25 cellular contexts compared by ENCODE assay signal in genomic region chr1:15343099-15343498, GRCh38.
DNase-seq lines count a peak whose midpoint lies in the region; TF ChIP-seq lines count a peak whose summit lies in the region.
"Had no signal": no experiment of that assay in that cellular context is flagged by ENCODE, and none has a peak within 500 bp of the region (broad histone marks: within the 10 kb centered on the region; RNA-seq: fewer than 3 reads in every experiment).

No MANE protein-coding gene starts in this region.

- DNase-seq in T-helper 1 cell (no peak), immature natural killer cell (no peak), sigmoid colon (no peak), Peyer's patch (no peak), nucleus accumbens (lab: John Stamatoyannopoulos, UW) (no peak)
- DNase-seq in activated T-helper 1 cell treated with anti-CD3 and anti-CD28 coated beads, Interleukin-12 subunit alpha, Interleukin-12 subunit beta, Interleukin-2, Interleukin-4 antibody, amounts not matched to agents 30 ng/mL and 10 ng/mL and 1 ng/mL, durations not matched to agents 14 hours and 24 hours and 36 hours (ENCODE audit: low spot score): no peak
- DNase-seq in activated effector memory CD4-positive, alpha-beta T cell treated with Interleukin-2 at 50 U/mL for 16 hours: no peak
- DNase-seq: activated B cell treated with CpG ODN at 0.5 μM for 24 hours; activated CD4-positive, alpha-beta T cell treated with anti-CD3 and anti-CD28 coated beads, Interleukin-2, amount 50 U/mL, for 4 hours; activated gamma-delta T cell; Caco-2; central memory CD4-positive, alpha-beta T cell; esophagus squamous epithelium; foreskin keratinocyte; HCEC 1CT; naive B cell; NCI-H1436; NCI-H2081; NCI-H82; stimulated activated CD4-positive, alpha-beta T cell treated with anti-CD3 and anti-CD28 coated beads, Interleukin-15, amount 100 ng/mL, for 24 hours; stimulated activated CD4-positive, alpha-beta T cell treated with anti-CD3 and anti-CD28 coated beads, Interleukin-4, amount 100 ng/mL, for 4 hours had no signal

- H3K4me1 ChIP-seq in sigmoid colon: peaks cover 0 to 45% (median 45%) of the 10 kb centered on the region in 4 donors
- H3K4me1 ChIP-seq in Peyer's patch: peaks cover 0 to 30% (median 0%) of the 10 kb centered on the region in 4 donors
- H3K4me1 ChIP-seq: Caco-2 had no signal

- H3K4me3 Mint-ChIP-seq in T-helper 1 cell treated with Interleukin-12 subunit alpha and Interleukin-12 subunit beta and Interleukin-4 antibody, amounts not matched to agents 30 μg/mL and 1 μg/mL, for 36 hours: peak overlapping the region; percentile 55
- peak overlapping the region; percentile 19 for H3K4me3 Mint-ChIP-seq in activated T-helper 1 cell treated with anti-CD3 and anti-CD28 coated beads, Interleukin-12 subunit alpha, Interleukin-12 subunit beta, Interleukin-2, Interleukin-4 antibody, amounts not matched to agents 30 ng/mL and 10 ng/mL and 1 ng/mL, durations not matched to agents 14 hours and 24 hours and 36 hours
- H3K4me3 Mint-ChIP-seq in immature natural killer cell: peak overlapping the region; percentile 16 to 94 (median 67)
- H3K4me3 Mint-ChIP-seq: activated B cell treated with CpG ODN at 0.5 μM for 24 hours, naive B cell had no signal

- peak overlapping the region; percentile 82 for H3K27ac Mint-ChIP-seq in T-helper 1 cell treated with Interleukin-12 subunit alpha and Interleukin-12 subunit beta and Interleukin-4 antibody, amounts not matched to agents 30 μg/mL and 1 μg/mL, for 36 hours
- peak overlapping the region; percentile 53 for H3K27ac Mint-ChIP-seq in activated T-helper 1 cell treated with anti-CD3 and anti-CD28 coated beads, Interleukin-12 subunit alpha, Interleukin-12 subunit beta, Interleukin-2, Interleukin-4 antibody, amounts not matched to agents 30 ng/mL and 10 ng/mL and 1 ng/mL, durations not matched to agents 14 hours and 24 hours and 36 hours
- peak overlapping the region; percentile 70 to 98 (median 96) for H3K27ac Mint-ChIP-seq in immature natural killer cell
- H3K27ac Mint-ChIP-seq: activated B cell treated with CpG ODN at 0.5 μM for 24 hours had no signal

- H3K27ac ChIP-seq in sigmoid colon (peak overlapping the region; percentile 67 to 83 (median 79)), Peyer's patch (no peak overlapping the region)
- H3K27ac ChIP-seq: 22Rv1; BLaER1 treated with 17β-estradiol and CSF1 and Interleukin-3, amounts not matched to agents 10 nM and 100 nM had no signal

- peaks cover 14% of the 10 kb centered on the region for H3K27me3 Mint-ChIP-seq in T-helper 1 cell treated with Interleukin-12 subunit alpha and Interleukin-12 subunit beta and Interleukin-4 antibody, amounts not matched to agents 30 μg/mL and 1 μg/mL, for 36 hours (ENCODE audit: low read depth)
- peaks cover 3% of the 10 kb centered on the region for H3K27me3 Mint-ChIP-seq in activated T-helper 1 cell treated with anti-CD3 and anti-CD28 coated beads, Interleukin-12 subunit alpha, Interleukin-12 subunit beta, Interleukin-2, Interleukin-4 antibody, amounts not matched to agents 30 ng/mL and 10 ng/mL and 1 ng/mL, durations not matched to agents 14 hours and 24 hours and 36 hours (ENCODE audit: insufficient read depth)
- peaks cover 2 to 18% (median 4%) of the 10 kb centered on the region in 3 donors for H3K27me3 Mint-ChIP-seq in immature natural killer cell (ENCODE audit: low read depth in 3 of 3)

- 87 to 92% methylated on average over 9 of the region's 9 CpGs for WGBS in sigmoid colon, 2 donors

- no peaks in the 10 kb centered on the region for H3K9me3 Mint-ChIP-seq in T-helper 1 cell treated with Interleukin-12 subunit alpha and Interleukin-12 subunit beta and Interleukin-4 antibody, amounts not matched to agents 30 μg/mL and 1 μg/mL, for 36 hours
- no peaks in the 10 kb centered on the region for H3K9me3 Mint-ChIP-seq in activated T-helper 1 cell treated with anti-CD3 and anti-CD28 coated beads, Interleukin-12 subunit alpha, Interleukin-12 subunit beta, Interleukin-2, Interleukin-4 antibody, amounts not matched to agents 30 ng/mL and 10 ng/mL and 1 ng/mL, durations not matched to agents 14 hours and 24 hours and 36 hours
- peaks cover 0 to 2% (median 0%) of the 10 kb centered on the region in 6 donors for H3K9me3 Mint-ChIP-seq in immature natural killer cell
- H3K9me3 Mint-ChIP-seq: activated B cell treated with CpG ODN at 0.5 μM for 24 hours had no signal

- intact Hi-C loops in activated T-helper 1 cell treated with anti-CD3 and anti-CD28 coated beads, Interleukin-12 subunit alpha, Interleukin-12 subunit beta, Interleukin-2, Interleukin-4 antibody, amounts not matched to agents 30 ng/mL and 10 ng/mL and 1 ng/mL, durations not matched to agents 14 hours and 24 hours and 36 hours (cut with micrococcal nuclease): no loop called here
- intact Hi-C loops in sigmoid colon (cut with DNase I): loop anchor here (5.0 kb wide), 1 partner anchor 84 kb away; no protein-coding TSS in a partner anchor

- H3K27me3 ChIP-seq in sigmoid colon (no peaks in the 10 kb centered on the region), Peyer's patch (no peaks in the 10 kb centered on the region)
- H3K27me3 ChIP-seq: esophagus squamous epithelium, foreskin keratinocyte, heart left ventricle had no signal

- H3K36me3 ChIP-seq in sigmoid colon (no peaks in the 10 kb centered on the region), Peyer's patch (no peaks in the 10 kb centered on the region)
- H3K36me3 ChIP-seq: BLaER1 treated with 17β-estradiol and CSF1 and Interleukin-3, amounts not matched to agents 10 nM and 100 nM; esophagus squamous epithelium; heart left ventricle had no signal

- H3K36me3 Mint-ChIP-seq in T-helper 1 cell treated with Interleukin-12 subunit alpha and Interleukin-12 subunit beta and Interleukin-4 antibody, amounts not matched to agents 30 μg/mL and 1 μg/mL, for 36 hours (ENCODE audit: low read depth): peaks cover 13% of the 10 kb centered on the region
- H3K36me3 Mint-ChIP-seq in activated T-helper 1 cell treated with anti-CD3 and anti-CD28 coated beads, Interleukin-12 subunit alpha, Interleukin-12 subunit beta, Interleukin-2, Interleukin-4 antibody, amounts not matched to agents 30 ng/mL and 10 ng/mL and 1 ng/mL, durations not matched to agents 14 hours and 24 hours and 36 hours (ENCODE audit: low read depth): peaks cover 4% of the 10 kb centered on the region
- H3K36me3 Mint-ChIP-seq in immature natural killer cell: no peaks in the 10 kb centered on the region

- no peak for TF ChIP-seq EP300 in sigmoid colon (IDR thresholded peaks at IDR 0.05)

- H3K9me3 ChIP-seq in sigmoid colon (no peaks in the 10 kb centered on the region), Peyer's patch (no peaks in the 10 kb centered on the region)
- H3K9me3 ChIP-seq: Caco-2, esophagus squamous epithelium, heart left ventricle had no signal

- H3K4me3 ChIP-seq in sigmoid colon (peak overlapping the region in 2 of 4 donors; percentile 12 to 18), Peyer's patch (no peak overlapping the region)
- H3K4me3 ChIP-seq: BLaER1 treated with 17β-estradiol and CSF1 and Interleukin-3, amounts not matched to agents 10 nM and 100 nM; esophagus squamous epithelium had no signal

- H3K4me1 Mint-ChIP-seq in T-helper 1 cell treated with Interleukin-12 subunit alpha and Interleukin-12 subunit beta and Interleukin-4 antibody, amounts not matched to agents 30 μg/mL and 1 μg/mL, for 36 hours (ENCODE audit: low read depth): peaks cover 67% of the 10 kb centered on the region
- peaks cover 70% of the 10 kb centered on the region for H3K4me1 Mint-ChIP-seq in activated T-helper 1 cell treated with anti-CD3 and anti-CD28 coated beads, Interleukin-12 subunit alpha, Interleukin-12 subunit beta, Interleukin-2, Interleukin-4 antibody, amounts not matched to agents 30 ng/mL and 10 ng/mL and 1 ng/mL, durations not matched to agents 14 hours and 24 hours and 36 hours (ENCODE audit: low read depth)
- peaks cover 94 to 95% of the 10 kb centered on the region in 2 donors for H3K4me1 Mint-ChIP-seq in immature natural killer cell

- TF ChIP-seq CTCF in sigmoid colon (IDR thresholded peaks at IDR 0.05): no peak
- TF ChIP-seq CTCF in Peyer's patch (IDR thresholded peaks at IDR 0.05): no peak

- no peak for TF ChIP-seq POLR2A in sigmoid colon (IDR thresholded peaks at IDR 0.05)
- TF ChIP-seq POLR2A in Peyer's patch (IDR thresholded peaks at IDR 0.05): no peak

Comparison
In these comparisons a context has a peak if more than half of its experiments do, and no peak if none do; other contexts are left out.
1. H3K27ac ChIP-seq: peak in sigmoid colon (4 of 4); none in Peyer's patch (0 of 4).
2. Peak in every context shown above with its lines, with median percentiles within 50 percentile points of each other: H3K27ac Mint-ChIP-seq and H3K4me3 Mint-ChIP-seq.